Comparison of ENCODE assay signal across 29 cellular contexts in the genomic region with DNA sequence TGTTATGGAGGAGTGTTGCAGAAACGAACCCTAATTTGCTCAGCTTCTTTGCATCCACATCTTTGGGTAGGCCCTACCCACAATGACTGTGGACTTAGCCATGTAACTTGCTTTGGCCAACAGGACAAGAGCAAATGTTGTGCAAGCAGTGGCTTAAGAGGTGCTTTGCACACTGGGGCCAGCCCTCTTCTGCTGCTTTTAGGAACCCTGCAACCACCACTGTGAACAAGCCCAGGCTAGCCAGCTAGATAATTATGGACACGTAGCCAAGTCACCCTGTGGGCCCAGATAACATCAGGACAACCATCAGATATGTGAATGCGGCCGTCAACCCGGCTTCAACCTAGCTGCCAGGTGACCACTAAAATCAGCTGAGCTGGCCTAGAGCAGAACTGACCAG. TPM values are rescaled to one million over a fixed set of nuclear protein-coding genes. Genes with fewer than 3 reads are reported as not detected.
DNase-seq lines count a peak whose midpoint lies in the region; ATAC-seq, FAIRE-seq and TF ChIP-seq lines count a peak whose summit lies in the region.
"Had no signal": no experiment of that assay in that cellular context is flagged by ENCODE, and none has a peak within 500 bp of the region (broad histone marks: within the 10 kb centered on the region; RNA-seq: fewer than 3 reads in every experiment).

No MANE protein-coding gene starts in this region.

- POLR2A ChIA-PET in H1 (lab: Charles Lee; ENCODE audit: partially characterized antibody) = interaction anchor here (1.3 to 1.4 kb wide), 2 partner anchors 10 to 48 kb away, joined by 3 to 4 read pairs; no protein-coding TSS in a partner anchor
- POLR2A ChIA-PET in activated CD4-positive, alpha-beta memory T cell treated with anti-CD3 and anti-CD28 coated beads for 36 hours (lab: Charles Lee) = no interaction called here

- no peak overlapping the region for H2BK12ac ChIP-seq in H1 (ENCODE audit: low read depth, low read length)

- no peaks in the 10 kb centered on the region for H3K9me3 ChIP-seq in H1 (ENCODE audit: insufficient read depth in 2 of 2, low read depth in 1 of 2, low read length in 1 of 2)
- H3K9me3 ChIP-seq in lower lobe of right lung = no peaks in the 10 kb centered on the region
- H3K9me3 ChIP-seq: Caco-2, tibial nerve had no signal

- no peaks in the 10 kb centered on the region for H3K23me2 ChIP-seq in H1 (ENCODE audit: low read depth, low read length)

- no peak overlapping the region for H3K9ac ChIP-seq in H1 (replicated peaks in 1 of 4; ENCODE audit: extremely low read depth in 1 of 4, low read depth in 3 of 4, low read length in 3 of 4)
- H3K9ac ChIP-seq: BLaER1 treated with 17β-estradiol and CSF1 and Interleukin-3, amounts not matched to agents 10 nM and 100 nM; KMS-11 had no signal

- peak overlapping the region; percentile 59 to 72 for H3K27ac Mint-ChIP-seq in activated naive CD4-positive, alpha-beta T cell treated with anti-CD3 and anti-CD28 coated beads, Interleukin-2, amount 50 U/mL, for 72 hours
- no peak overlapping the region for H3K27ac Mint-ChIP-seq in activated naive CD4-positive, alpha-beta T cell treated with anti-CD3 and anti-CD28 coated beads, Interleukin-2, amount 10 ng/mL, durations not matched to agents 7 days and 5 days
- H3K27ac Mint-ChIP-seq in activated CD4-positive, alpha-beta memory T cell treated with anti-CD3 and anti-CD28 coated beads for 36 hours = no peak overlapping the region
- H3K27ac Mint-ChIP-seq: dendritic cell treated with granulocyte-macrophage colony-stimulating factor and Interleukin-4, amounts not matched to agents 40 ng/mL and 50 ng/mL, for 4 days; memory B cell had no signal

- H4K8ac ChIP-seq in H1 (ENCODE audit: extremely low read depth, insufficient read depth, low read length) = peak overlapping the region; percentile 25; the same call in 1 of the 2 replicates

- H3K9me3 Mint-ChIP-seq in activated naive CD4-positive, alpha-beta T cell treated with anti-CD3 and anti-CD28 coated beads, Interleukin-2, amount 50 U/mL, for 72 hours = no peaks in the 10 kb centered on the region
- no peaks in the 10 kb centered on the region for H3K9me3 Mint-ChIP-seq in activated naive CD4-positive, alpha-beta T cell treated with anti-CD3 and anti-CD28 coated beads, Interleukin-2, amount 10 ng/mL, durations not matched to agents 7 days and 5 days
- no peaks in the 10 kb centered on the region for H3K9me3 Mint-ChIP-seq in activated CD4-positive, alpha-beta memory T cell treated with anti-CD3 and anti-CD28 coated beads for 36 hours
- H3K9me3 Mint-ChIP-seq: dendritic cell treated with granulocyte-macrophage colony-stimulating factor and Interleukin-4, amounts not matched to agents 40 ng/mL and 50 ng/mL, for 4 days; memory B cell; naive B cell; stimulated activated naive CD8-positive, alpha-beta T cell treated with anti-CD3 and anti-CD28 coated beads, Interleukin-15, amount 100 ng/mL, for 72 hours had no signal

- H2AK5ac ChIP-seq in H1 (ENCODE audit: low read depth, low read length) = no peak overlapping the region

- H2BK15ac ChIP-seq in H1 (ENCODE audit: low read length) = no peak overlapping the region

- no peaks in the 10 kb centered on the region for H3K4me1 Mint-ChIP-seq in activated naive CD4-positive, alpha-beta T cell treated with anti-CD3 and anti-CD28 coated beads, Interleukin-2, amount 10 ng/mL, durations not matched to agents 7 days and 5 days
- no peaks in the 10 kb centered on the region for H3K4me1 Mint-ChIP-seq in activated CD4-positive, alpha-beta memory T cell treated with anti-CD3 and anti-CD28 coated beads for 36 hours (ENCODE audit: low read depth)
- H3K4me1 Mint-ChIP-seq: memory B cell; naive B cell; stimulated activated naive CD8-positive, alpha-beta T cell treated with anti-CD3 and anti-CD28 coated beads, Interleukin-15, amount 100 ng/mL, for 72 hours had no signal

- TF ChIP-seq CTCF in H1 (IDR thresholded peaks at IDR 0.05; ENCODE audit: control extremely low read depth in 1 of 3, insufficient read depth in 1 of 3, low read depth in 1 of 3, low read length in 3 of 3) (no peak), lower lobe of right lung (IDR thresholded peaks at IDR 0.05) (no peak)

- 80% methylated on average over 5 of the region's 5 CpGs; no CpG with 5 or more reads in 1 of the 2 experiments for WGBS in H1 (ENCODE audit: extremely low coverage in 1 of 2, insufficient coverage in 1 of 2, insufficient read length in 1 of 2, insufficient replicate concordance in 2 of 2, low coverage in 1 of 2, low lambda C conversion rate in 2 of 2, missing lambda C conversion rate in 1 of 2), 2 experiments

- H3K36me3 ChIP-seq in H1 (ENCODE audit: control insufficient read depth in 2 of 4, insufficient read depth in 4 of 4, low read length in 3 of 4) = peaks cover under 1 to 20% (median 11%) of the 10 kb centered on the region in 4 experiments
- H3K36me3 ChIP-seq in lower lobe of right lung = peaks cover 85% of the 10 kb centered on the region

- H3K27ac ChIP-seq in H1 (ENCODE audit: low read depth, low read length) (0 out of 2 replicates have a peak overlapping the region, but pooled peaks have one; percentile 3), lower lobe of right lung (no peak overlapping the region)
- H3K27ac ChIP-seq: BLaER1 treated with 17β-estradiol and CSF1 and Interleukin-3, amounts not matched to agents 10 nM and 100 nM; KMS-11; tibial nerve had no signal

- no peak overlapping the region for H3K4me2 ChIP-seq in H1 (ENCODE audit: insufficient read depth in 1 of 2, low read depth in 2 of 2, low read length in 2 of 2)
- H3K4me2 ChIP-seq: BLaER1 treated with 17β-estradiol and CSF1 and Interleukin-3, amounts not matched to agents 10 nM and 100 nM; KMS-11 had no signal

- no peak overlapping the region for H3K4ac ChIP-seq in H1 (replicated peaks; ENCODE audit: insufficient read length, low read depth, low read length)

- no peak for TF ChIP-seq POLR2A in H1 (IDR thresholded peaks at IDR 0.05; ENCODE audit: control extremely low read depth in 1 of 2, low read depth in 2 of 2, low read length in 2 of 2)

- no peak overlapping the region for H2BK120ac ChIP-seq in H1 (replicated peaks; ENCODE audit: low read depth, low read length)

- H3K23ac ChIP-seq in H1 (ENCODE audit: insufficient read length) = no peak overlapping the region

- H4K91ac ChIP-seq in H1 (replicated peaks; ENCODE audit: insufficient read length, low read length) = no peak overlapping the region

- H3K4me3 ChIP-seq in H1 (ENCODE audit: extremely low read depth in 1 of 4, insufficient read depth in 2 of 4, low read depth in 3 of 4, low read length in 4 of 4) = no peak overlapping the region
- H3K4me3 ChIP-seq in lower lobe of right lung = no peak overlapping the region
- H3K4me3 ChIP-seq: BLaER1 treated with 17β-estradiol and CSF1 and Interleukin-3, amounts not matched to agents 10 nM and 100 nM; GM12878; tibial nerve had no signal

- no peaks in the 10 kb centered on the region for H3K27me3 ChIP-seq in H1 (replicated peaks in 1 of 4; ENCODE audit: control insufficient read depth in 3 of 4, extremely low read depth in 1 of 4, insufficient read depth in 3 of 4, low read length in 3 of 4)
- H3K27me3 ChIP-seq in lower lobe of right lung (ENCODE audit: low read depth) = no peaks in the 10 kb centered on the region
- H3K27me3 ChIP-seq: BLaER1 treated with 17β-estradiol and CSF1 and Interleukin-3, amounts not matched to agents 10 nM and 100 nM; tibial nerve had no signal

- no peaks in the 10 kb centered on the region for H3K36me3 Mint-ChIP-seq in activated naive CD4-positive, alpha-beta T cell treated with anti-CD3 and anti-CD28 coated beads, Interleukin-2, amount 50 U/mL, for 72 hours
- H3K36me3 Mint-ChIP-seq in activated naive CD4-positive, alpha-beta T cell treated with anti-CD3 and anti-CD28 coated beads, Interleukin-2, amount 10 ng/mL, durations not matched to agents 7 days and 5 days = peaks cover 40% of the 10 kb centered on the region
- peaks cover 29% of the 10 kb centered on the region for H3K36me3 Mint-ChIP-seq in activated CD4-positive, alpha-beta memory T cell treated with anti-CD3 and anti-CD28 coated beads for 36 hours

- H4K20me1 ChIP-seq in H1 (replicated peaks in 1 of 2; ENCODE audit: control insufficient read depth in 1 of 2, insufficient read depth in 2 of 2, low read length in 2 of 2) = peaks cover 0 to 2% of the 10 kb centered on the region in 2 experiments

- CTCF ChIA-PET in activated naive CD4-positive, alpha-beta T cell treated with anti-CD3 and anti-CD28 coated beads, Interleukin-2, amount 10 ng/mL, durations not matched to agents 7 days and 5 days (lab: Charles Lee) = interaction anchor here (0.6 to 1.0 kb wide), 2 partner anchors 26 to 219 kb away, joined by 3 to 4 read pairs; no protein-coding TSS in a partner anchor
- CTCF ChIA-PET in H1 (lab: Charles Lee; ENCODE audit: partially characterized antibody) = interaction anchor here (0.6 to 1.0 kb wide), 4 partner anchors 24 to 75 kb away, joined by 3 to 4 read pairs (median 3); no protein-coding TSS in a partner anchor
- CTCF ChIA-PET in activated CD4-positive, alpha-beta memory T cell treated with anti-CD3 and anti-CD28 coated beads for 36 hours (lab: Charles Lee) = no interaction called here

- TF ChIP-seq EP300 in H1 (IDR thresholded peaks at IDR 0.05; ENCODE audit: borderline replicate concordance in 1 of 2, low read depth in 2 of 2, low read length in 2 of 2) = no peak

- H3K18ac ChIP-seq in H1 (ENCODE audit: extremely low read depth, low read length) = no peak overlapping the region

- H3K79me1 ChIP-seq in H1 (ENCODE audit: low read depth, low read length) = no peaks in the 10 kb centered on the region

- H3K4me3 Mint-ChIP-seq in activated naive CD4-positive, alpha-beta T cell treated with anti-CD3 and anti-CD28 coated beads, Interleukin-2, amount 10 ng/mL, durations not matched to agents 7 days and 5 days = no peak overlapping the region
- no peak overlapping the region for H3K4me3 Mint-ChIP-seq in activated CD4-positive, alpha-beta memory T cell treated with anti-CD3 and anti-CD28 coated beads for 36 hours
- H3K4me3 Mint-ChIP-seq: dendritic cell treated with granulocyte-macrophage colony-stimulating factor and Interleukin-4, amounts not matched to agents 40 ng/mL and 50 ng/mL, for 4 days; memory B cell; stimulated activated naive CD8-positive, alpha-beta T cell treated with anti-CD3 and anti-CD28 coated beads, Interleukin-15, amount 100 ng/mL, for 72 hours had no signal

- no peaks in the 10 kb centered on the region for H3K27me3 Mint-ChIP-seq in activated naive CD4-positive, alpha-beta T cell treated with anti-CD3 and anti-CD28 coated beads, Interleukin-2, amount 10 ng/mL, durations not matched to agents 7 days and 5 days
- no peaks in the 10 kb centered on the region for H3K27me3 Mint-ChIP-seq in activated CD4-positive, alpha-beta memory T cell treated with anti-CD3 and anti-CD28 coated beads for 36 hours
- H3K27me3 Mint-ChIP-seq: dendritic cell treated with granulocyte-macrophage colony-stimulating factor and Interleukin-4, amounts not matched to agents 40 ng/mL and 50 ng/mL, for 4 days; memory B cell; naive B cell; stimulated activated naive CD8-positive, alpha-beta T cell treated with anti-CD3 and anti-CD28 coated beads, Interleukin-15, amount 100 ng/mL, for 72 hours had no signal

- 0 out of 2 replicates have a peak overlapping the region, but pooled peaks have one; percentile 27 for H2BK5ac ChIP-seq in H1 (ENCODE audit: low read depth, low read length)

- H4K5ac ChIP-seq in H1 (ENCODE audit: insufficient read length, low read depth, low read length) = no peak overlapping the region

- intact Hi-C loops in lower lobe of right lung (cut with DNase I) = no loop called here
- intact Hi-C loops in activated CD4-positive, alpha-beta memory T cell treated with anti-CD3 and anti-CD28 coated beads for 36 hours (cut with micrococcal nuclease) = no loop called here

- no peak overlapping the region for H2BK20ac ChIP-seq in H1 (ENCODE audit: low read length)

- ATAC-seq in activated naive CD4-positive, alpha-beta T cell treated with anti-CD3 and anti-CD28 coated beads, Interleukin-2, amount 50 U/mL, for 72 hours = no peak
- peak; percentile 83 to 88 for ATAC-seq in lower lobe of right lung
- ATAC-seq: GM12878; right cardiac atrium; stimulated activated naive CD8-positive, alpha-beta T cell treated with anti-CD3 and anti-CD28 coated beads, Interleukin-15, amount 100 ng/mL, for 72 hours had no signal

- TF ChIP-seq RAD21 in H1 (IDR thresholded peaks at IDR 0.05 in 1 of 2, conservative IDR thresholded peaks at IDR 0.05 in 1 of 2; ENCODE audit: low read depth in 2 of 2, low read length in 2 of 2) = no peak

- no peak overlapping the region for H2AFZ ChIP-seq in H1 (ENCODE audit: low read length)

- DNase-seq in activated naive CD4-positive, alpha-beta T cell treated with anti-CD3 and anti-CD28 coated beads, Interleukin-2, amount 50 U/mL, for 72 hours (ENCODE audit: low spot score in 2 of 2) = no peak
- DNase-seq in activated naive CD4-positive, alpha-beta T cell treated with anti-CD3 and anti-CD28 coated beads, Interleukin-2, amount 10 ng/mL, durations not matched to agents 7 days and 5 days = no peak
- no peak for DNase-seq in H1 (ENCODE audit: low read depth in 1 of 2, low spot score in 2 of 2)
- peak; percentile 59 for DNase-seq in lower lobe of right lung
- no peak for DNase-seq in NCI-H2171 (lab: John Stamatoyannopoulos, UW)
- no peak for DNase-seq in NCI-H446 treated with DMSO at 0.1 percent for 48 hours (lab: John Stamatoyannopoulos, UW)
- DNase-seq in H4 (ENCODE audit: low spot score) = no peak
- DNase-seq in activated CD4-positive, alpha-beta memory T cell treated with anti-CD3 and anti-CD28 coated beads for 36 hours = no peak
- DNase-seq: activated naive CD4-positive, alpha-beta T cell treated with Interleukin-2 at 50 U/mL for 16 hours; activated T-cell treated with anti-CD3 and anti-CD28 coated beads, Interleukin-2, amount 50 U/mL, for 48 hours; DMS79 treated with DMSO at 0.1 percent for 48 hours; hippocampal formation; naive B cell; NCI-H1092; NCI-H2029; NCI-H510A; right cardiac atrium; RPMI8226; stimulated activated naive CD8-positive, alpha-beta T cell treated with anti-CD3 and anti-CD28 coated beads, Interleukin-15, amount 100 ng/mL, for 72 hours had no signal

- no peaks in the 10 kb centered on the region for H3K79me2 ChIP-seq in H1 (ENCODE audit: control insufficient read depth in 1 of 2, insufficient read depth in 2 of 2, low read length in 2 of 2)

- no peak for FAIRE-seq in H1 (lab: Jason Lieb, UNC)
- FAIRE-seq: frontal cortex, GM12878, HTR-8/SVneo, TTC549 had no signal

- no peak overlapping the region for H3K56ac ChIP-seq in H1 (replicated peaks; ENCODE audit: insufficient read length, low read depth, low read length)

- no peak overlapping the region for H3K14ac ChIP-seq in H1 (ENCODE audit: insufficient read length)

- H3K4me1 ChIP-seq in H1 (replicated peaks in 1 of 4; ENCODE audit: control insufficient read depth in 3 of 4, insufficient read depth in 4 of 4, low read length in 3 of 4) = 0 out of 7 replicates have a peak, but pooled peaks cover 0 to 3% (median 0%) of the 10 kb centered on the region in 4 experiments
- H3K4me1 ChIP-seq in lower lobe of right lung = no peaks in the 10 kb centered on the region
- H3K4me1 ChIP-seq: Caco-2, tibial nerve had no signal

RNA-seq across cellular contexts. Expression of gene C19orf47, which starts 17.1 kb away (rescaled TPM):
- total RNA-seq in activated naive CD4-positive, alpha-beta T cell treated with anti-CD3 and anti-CD28 coated beads, Interleukin-2, amount 50 U/mL, for 72 hours = 10 to 100 TPM; 18.9 to 24.1 TPM
- 16.5 and 17.8 TPM in 2 replicates for total RNA-seq in H1 (2021; fragmentation: NEBNext Ultra II Directional; extraction: Animal tissue kit (Norgen Biotek cat#: 25700))
- 27.3 and 32.8 TPM in 2 replicates for polyA plus RNA-seq in H1 (2011; rRNA removed)
- polyA plus RNA-seq in H1 (2011; cell fraction: cytosol; rRNA removed) = 16.0 TPM
- 23.0 TPM for polyA plus RNA-seq in H1 (2011; cell fraction: nucleus; rRNA removed)
- 8.9 to 15.0 TPM (median 14.5 TPM) in 4 replicates for polyA plus RNA-seq in H1 (2012, experiment 1 of 2)
- polyA plus RNA-seq in H1 (2012, experiment 2 of 2) = 13.7 TPM
- 14.2 TPM for polyA plus RNA-seq in H1 (2013, experiment 1 of 2)
- 13.8 TPM for polyA plus RNA-seq in H1 (2013, experiment 2 of 2)
- 29.3 and 33.2 TPM in 2 replicates for polyA minus RNA-seq in H1 (2011; rRNA and poly(A)+ RNA removed)
- 18.6 TPM for polyA minus RNA-seq in H1 (2011; cell fraction: cytosol; rRNA and poly(A)+ RNA removed)
- polyA minus RNA-seq in H1 (2011; cell fraction: nucleus; rRNA and poly(A)+ RNA removed) = 14.0 TPM
- 15.7 TPM for total RNA-seq in lower lobe of right lung
- 4.3 and 4.4 TPM in 2 replicates for total RNA-seq in H4 (2014; rRNA removed; shearing (Covaris generic))
- 10 to 100 TPM; 18.3 to 20.8 TPM for total RNA-seq in activated CD4-positive, alpha-beta memory T cell treated with anti-CD3 and anti-CD28 coated beads for 36 hours

RNA-seq across cellular contexts. Expression of gene PLD3, which starts 17.4 kb away (rescaled TPM):
- 10 to 100 TPM; 79.9 to 85.4 TPM for total RNA-seq in activated naive CD4-positive, alpha-beta T cell treated with anti-CD3 and anti-CD28 coated beads, Interleukin-2, amount 50 U/mL, for 72 hours
- total RNA-seq in H1 (2021; fragmentation: NEBNext Ultra II Directional; extraction: Animal tissue kit (Norgen Biotek cat#: 25700)) = 180 and 189 TPM in 2 replicates
- polyA plus RNA-seq in H1 (2011; rRNA removed) = 543 and 635 TPM in 2 replicates
- polyA plus RNA-seq in H1 (2011; cell fraction: cytosol; rRNA removed) = 255 TPM
- 346 TPM for polyA plus RNA-seq in H1 (2011; cell fraction: nucleus; rRNA removed)
- 187 to 251 TPM (median 244 TPM) in 4 replicates for polyA plus RNA-seq in H1 (2012, experiment 1 of 2)
- polyA plus RNA-seq in H1 (2012, experiment 2 of 2) = 306 TPM
- 352 TPM for polyA plus RNA-seq in H1 (2013, experiment 1 of 2)
- 331 TPM for polyA plus RNA-seq in H1 (2013, experiment 2 of 2)
- 184 and 186 TPM in 2 replicates for polyA minus RNA-seq in H1 (2011; rRNA and poly(A)+ RNA removed)
- polyA minus RNA-seq in H1 (2011; cell fraction: cytosol; rRNA and poly(A)+ RNA removed) = 272 TPM
- polyA minus RNA-seq in H1 (2011; cell fraction: nucleus; rRNA and poly(A)+ RNA removed) = 145 TPM
- 355 TPM for total RNA-seq in lower lobe of right lung
- 212 and 308 TPM in 2 replicates for total RNA-seq in H4 (2014; rRNA removed; shearing (Covaris generic))
- total RNA-seq in activated CD4-positive, alpha-beta memory T cell treated with anti-CD3 and anti-CD28 coated beads for 36 hours = 10 to 100 TPM; 70.9 to 73.4 TPM

RNA-seq across cellular contexts. Expression of gene AKT2, which starts 45.9 kb away (rescaled TPM):
- 100 to 1,000 TPM; 171 to 214 TPM for total RNA-seq in activated naive CD4-positive, alpha-beta T cell treated with anti-CD3 and anti-CD28 coated beads, Interleukin-2, amount 50 U/mL, for 72 hours
- total RNA-seq in H1 (2021; fragmentation: NEBNext Ultra II Directional; extraction: Animal tissue kit (Norgen Biotek cat#: 25700)) = 137 and 151 TPM in 2 replicates
- polyA plus RNA-seq in H1 (2011; rRNA removed) = 183 and 252 TPM in 2 replicates
- 155 TPM for polyA plus RNA-seq in H1 (2011; cell fraction: cytosol; rRNA removed)
- polyA plus RNA-seq in H1 (2011; cell fraction: nucleus; rRNA removed) = 441 TPM
- 88.9 to 168 TPM (median 110 TPM) in 4 replicates for polyA plus RNA-seq in H1 (2012, experiment 1 of 2)
- 68.5 TPM for polyA plus RNA-seq in H1 (2012, experiment 2 of 2)
- 95.7 TPM for polyA plus RNA-seq in H1 (2013, experiment 1 of 2)
- polyA plus RNA-seq in H1 (2013, experiment 2 of 2) = 92.0 TPM
- polyA minus RNA-seq in H1 (2011; rRNA and poly(A)+ RNA removed) = 126 and 143 TPM in 2 replicates
- polyA minus RNA-seq in H1 (2011; cell fraction: cytosol; rRNA and poly(A)+ RNA removed) = 85.3 TPM
- polyA minus RNA-seq in H1 (2011; cell fraction: nucleus; rRNA and poly(A)+ RNA removed) = 82.5 TPM
- 102 TPM for total RNA-seq in lower lobe of right lung
- 51.0 and 59.2 TPM in 2 replicates for total RNA-seq in H4 (2014; rRNA removed; shearing (Covaris generic))
- 100 to 1,000 TPM; 126 to 127 TPM for total RNA-seq in activated CD4-positive, alpha-beta memory T cell treated with anti-CD3 and anti-CD28 coated beads for 36 hours

RNA-seq across cellular contexts. Expression of gene HIPK4, which starts 58.9 kb away (rescaled TPM):
- not detected for total RNA-seq in activated naive CD4-positive, alpha-beta T cell treated with anti-CD3 and anti-CD28 coated beads, Interleukin-2, amount 50 U/mL, for 72 hours
- total RNA-seq in H1 (2021; fragmentation: NEBNext Ultra II Directional; extraction: Animal tissue kit (Norgen Biotek cat#: 25700)) = 0.15 and 0.29 TPM in 2 replicates
- polyA plus RNA-seq in H1 (2011; rRNA removed) = 0.57 and 0.88 TPM in 2 replicates
- 0.70 TPM for polyA plus RNA-seq in H1 (2011; cell fraction: cytosol; rRNA removed)
- 0.66 TPM for polyA plus RNA-seq in H1 (2011; cell fraction: nucleus; rRNA removed)
- 0.31 to 0.48 TPM (median 0.34 TPM) in 4 replicates for polyA plus RNA-seq in H1 (2012, experiment 1 of 2)
- polyA plus RNA-seq in H1 (2012, experiment 2 of 2) = 0.16 TPM
- 0.18 TPM for polyA plus RNA-seq in H1 (2013, experiment 1 of 2)
- 0.26 TPM for polyA plus RNA-seq in H1 (2013, experiment 2 of 2)
- polyA minus RNA-seq in H1 (2011; rRNA and poly(A)+ RNA removed) = 0.09 and 0.37 TPM in 2 replicates
- polyA minus RNA-seq in H1 (2011; cell fraction: cytosol; rRNA and poly(A)+ RNA removed) = 0.44 TPM
- polyA minus RNA-seq in H1 (2011; cell fraction: nucleus; rRNA and poly(A)+ RNA removed) = 0.30 TPM
- 0.21 TPM for total RNA-seq in lower lobe of right lung
- total RNA-seq in H4 (2014; rRNA removed; shearing (Covaris generic)) = not detected in 2 replicates
- not detected for total RNA-seq in activated CD4-positive, alpha-beta memory T cell treated with anti-CD3 and anti-CD28 coated beads for 36 hours
- total RNA-seq: Caco-2, frontal cortex had no signal

Comparison
In these comparisons a context has a peak if more than half of its experiments do, and no peak if none do; other contexts are left out.
1. H3K27ac Mint-ChIP-seq: peak in activated naive CD4-positive, alpha-beta T cell treated with anti-CD3 and anti-CD28 coated beads, Interleukin-2, amount 50 U/mL, for 72 hours (2 of 2); none in activated naive CD4-positive, alpha-beta T cell treated with anti-CD3 and anti-CD28 coated beads, Interleukin-2, amount 10 ng/mL, durations not matched to agents 7 days and 5 days (single experiment) and activated CD4-positive, alpha-beta memory T cell treated with anti-CD3 and anti-CD28 coated beads for 36 hours (single experiment).
2. ATAC-seq: peak in lower lobe of right lung (2 of 2); none in activated naive CD4-positive, alpha-beta T cell treated with anti-CD3 and anti-CD28 coated beads, Interleukin-2, amount 50 U/mL, for 72 hours (0 of 2).